ENCODE assay signal across 8 cellular contexts in genomic region chrX:130975947-130976346, GRCh38.
A peak's percentile ranks its signal among the peaks of the same experiment; 100 is the strongest.
DNase-seq lines count a peak whose midpoint lies in the region; ATAC-seq and TF ChIP-seq lines count a peak whose summit lies in the region.

No MANE protein-coding gene starts in this region.

- no peak overlapping the region for H3K4me2 ChIP-seq in hepatocyte

- no peak overlapping the region for H2AFZ ChIP-seq in hepatocyte

- H3K9me3 ChIP-seq in hepatocyte (ENCODE audit: low read depth): no peaks in the 10 kb centered on the region

- no peak overlapping the region for H3K4me3 ChIP-seq in hepatocyte

- TF ChIP-seq CTCF in hepatocyte (IDR thresholded peaks at IDR 0.05; ENCODE audit: poor library complexity): peak; percentile 65

- H3K4me1 ChIP-seq in hepatocyte (ENCODE audit: insufficient read depth): no peaks in the 10 kb centered on the region

- H3K27ac ChIP-seq in hepatocyte: no peak overlapping the region

- ATAC-seq in HG02798 (IDR thresholded peaks at IDR 0.05; ENCODE audit: poor library complexity, unreplicated experiment): peak; percentile 51
- peak; percentile 44 for ATAC-seq in activated T-helper 17 cell treated with anti-CD3 and anti-CD28 coated beads, Interleukin-2, amount 50 U/mL, for 72 hours (replicated peaks)
- ATAC-seq in stimulated activated effector memory CD8-positive, alpha-beta T cell treated with anti-CD3 and anti-CD28 coated beads, Interleukin-12 subunit alpha, Interleukin-12 subunit beta, amount 100 ng/mL, for 72 hours: peak; percentile 53

- H3K27me3 ChIP-seq in hepatocyte: no peaks in the 10 kb centered on the region

- WGBS in hepatocyte (ENCODE audit: low lambda C conversion rate, missing lambda C conversion rate): 51% methylated on average over 7 of the region's 7 CpGs

- H3K27me3 Mint-ChIP-seq in activated T-helper 17 cell treated with anti-CD3 and anti-CD28 coated beads, Interleukin-2, amount 50 U/mL, for 72 hours: no peaks in the 10 kb centered on the region

- no peaks in the 10 kb centered on the region for H3K36me3 Mint-ChIP-seq in activated T-helper 17 cell treated with anti-CD3 and anti-CD28 coated beads, Interleukin-2, amount 50 U/mL, for 72 hours (ENCODE audit: low read depth)
- H3K36me3 Mint-ChIP-seq in stimulated activated effector memory CD8-positive, alpha-beta T cell treated with anti-CD3 and anti-CD28 coated beads, Interleukin-12 subunit alpha, Interleukin-12 subunit beta, amount 100 ng/mL, for 72 hours: no peaks in the 10 kb centered on the region

- no peaks in the 10 kb centered on the region for H3K36me3 ChIP-seq in hepatocyte (replicated peaks; ENCODE audit: insufficient read depth, low read depth)

- no peaks in the 10 kb centered on the region for H3K4me1 Mint-ChIP-seq in activated T-helper 17 cell treated with anti-CD3 and anti-CD28 coated beads, Interleukin-2, amount 50 U/mL, for 72 hours
- no peaks in the 10 kb centered on the region for H3K4me1 Mint-ChIP-seq in stimulated activated effector memory CD8-positive, alpha-beta T cell treated with anti-CD3 and anti-CD28 coated beads, Interleukin-12 subunit alpha, Interleukin-12 subunit beta, amount 100 ng/mL, for 72 hours

- no peaks in the 10 kb centered on the region for H3K79me2 ChIP-seq in hepatocyte

- in situ Hi-C loops in ACHN (cut with HindIII; ENCODE audit: low pct_ligation_motif_present, low pct_unique_long_range_greater_than_20kb, low sequenced_read_pairs): no loop called here

- no peak overlapping the region for H3K4me3 Mint-ChIP-seq in activated T-helper 17 cell treated with anti-CD3 and anti-CD28 coated beads, Interleukin-2, amount 50 U/mL, for 72 hours
- H3K4me3 Mint-ChIP-seq in stimulated activated effector memory CD8-positive, alpha-beta T cell treated with anti-CD3 and anti-CD28 coated beads, Interleukin-12 subunit alpha, Interleukin-12 subunit beta, amount 100 ng/mL, for 72 hours: no peak overlapping the region

- no peaks in the 10 kb centered on the region for H4K20me1 ChIP-seq in hepatocyte (ENCODE audit: insufficient read depth, poor library complexity, severe bottlenecking)

- no peaks in the 10 kb centered on the region for H3K9me3 Mint-ChIP-seq in activated T-helper 17 cell treated with anti-CD3 and anti-CD28 coated beads, Interleukin-2, amount 50 U/mL, for 72 hours
- no peaks in the 10 kb centered on the region for H3K9me3 Mint-ChIP-seq in stimulated activated effector memory CD8-positive, alpha-beta T cell treated with anti-CD3 and anti-CD28 coated beads, Interleukin-12 subunit alpha, Interleukin-12 subunit beta, amount 100 ng/mL, for 72 hours

- no peaks in the 10 kb centered on the region for H3K9me2 ChIP-seq in hepatocyte (replicated peaks; ENCODE audit: insufficient read depth)

- DNase-seq in ACHN: peak; percentile 54
- peak; percentile 11 for DNase-seq in GM04504 (ENCODE audit: low read depth)
- DNase-seq in NCI-H2196 (lab: John Stamatoyannopoulos, UW; ENCODE audit: unreplicated experiment): peak; percentile 70
- peak; percentile 70 for DNase-seq in hepatocyte (ENCODE audit: low spot score)
- DNase-seq in stimulated activated effector memory CD8-positive, alpha-beta T cell treated with anti-CD3 and anti-CD28 coated beads, Interleukin-12 subunit alpha, Interleukin-12 subunit beta, amount 100 ng/mL, for 72 hours (ENCODE audit: low spot score in 2 of 2): no peak
- no peak for DNase-seq in posterior vena cava (ENCODE audit: low spot score)

- no peak overlapping the region for H3K27ac Mint-ChIP-seq in activated T-helper 17 cell treated with anti-CD3 and anti-CD28 coated beads, Interleukin-2, amount 50 U/mL, for 72 hours
- no peak overlapping the region for H3K27ac Mint-ChIP-seq in stimulated activated effector memory CD8-positive, alpha-beta T cell treated with anti-CD3 and anti-CD28 coated beads, Interleukin-12 subunit alpha, Interleukin-12 subunit beta, amount 100 ng/mL, for 72 hours

- intact Hi-C loops in posterior vena cava (cut with DNase I): no loop called here

Comparison
In these comparisons a context has a peak if more than half of its experiments do, and no peak if none do; other contexts are left out.
1. DNase-seq: peak in ACHN (single experiment), GM04504 (single experiment), NCI-H2196 (single experiment) and hepatocyte (single experiment); none in stimulated activated effector memory CD8-positive, alpha-beta T cell treated with anti-CD3 and anti-CD28 coated beads, Interleukin-12 subunit alpha, Interleukin-12 subunit beta, amount 100 ng/mL, for 72 hours (0 of 2) and posterior vena cava (single experiment).
2. Peak in every context shown above with its lines, with median percentiles within 50 percentile points of each other: ATAC-seq.